ENCODE assay signal across 30 cellular contexts in the genomic region with DNA sequence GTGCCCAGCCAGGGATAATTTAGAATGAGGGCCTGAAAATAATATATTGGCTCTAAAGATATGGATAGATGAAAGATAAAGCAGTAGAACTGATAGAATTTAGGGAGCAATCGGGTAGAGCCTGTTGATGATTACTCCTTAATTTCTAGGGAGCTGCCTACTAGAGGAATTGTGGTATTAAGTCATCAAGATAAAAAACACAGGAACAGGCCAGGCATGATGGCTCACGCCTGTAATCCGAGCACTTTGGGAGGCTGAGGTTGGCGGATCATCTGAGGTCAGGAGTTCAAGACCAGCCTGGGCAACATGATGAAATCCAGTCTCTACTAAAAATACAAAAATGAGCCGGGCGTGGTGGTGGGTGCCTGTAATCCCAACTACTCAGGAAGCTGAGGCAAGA.
A peak's percentile ranks its signal among the peaks of the same experiment; 100 is the strongest.
DNase-seq lines count a peak whose midpoint lies in the region; ATAC-seq and TF ChIP-seq lines count a peak whose summit lies in the region.
"Had no signal": no experiment of that assay in that cellular context is flagged by ENCODE, and none has a peak within 500 bp of the region (broad histone marks: within the 10 kb centered on the region; RNA-seq: fewer than 3 reads in every experiment).

No MANE protein-coding gene starts in this region.

- no peak overlapping the region for H3K27ac ChIP-seq in fibroblast of lung (ENCODE audit: insufficient read depth, low read length)
- H3K27ac ChIP-seq: 22Rv1, coronary artery, esophagus squamous epithelium, heart right ventricle, neutrophil, psoas muscle, SJSA1, stomach, transverse colon had no signal

- H3K79me2 ChIP-seq in fibroblast of lung (ENCODE audit: control insufficient read depth, insufficient read depth, low read length): no peaks in the 10 kb centered on the region

- H3K4me1 Mint-ChIP-seq in activated CD8-positive, alpha-beta T cell treated with anti-CD3 and anti-CD28 coated beads for 36 hours (ENCODE audit: low read depth): peaks cover 3% of the 10 kb centered on the region
- H3K4me1 Mint-ChIP-seq in activated naive CD4-positive, alpha-beta T cell treated with anti-CD3 and anti-CD28 coated beads, Interleukin-2, amount 10 ng/mL, durations not matched to agents 7 days and 5 days: peaks cover 9% of the 10 kb centered on the region
- H3K4me1 Mint-ChIP-seq: memory B cell had no signal

- no peak overlapping the region for H3K4me2 ChIP-seq in fibroblast of lung (ENCODE audit: extremely low read depth, insufficient read depth, low read length)

- intact Hi-C loops in activated CD8-positive, alpha-beta T cell treated with anti-CD3 and anti-CD28 coated beads for 36 hours (cut with micrococcal nuclease): no loop called here

- peaks cover 9% of the 10 kb centered on the region for H3K36me3 Mint-ChIP-seq in activated CD8-positive, alpha-beta T cell treated with anti-CD3 and anti-CD28 coated beads for 36 hours (ENCODE audit: low read depth)
- peaks cover 12% of the 10 kb centered on the region for H3K36me3 Mint-ChIP-seq in activated naive CD4-positive, alpha-beta T cell treated with anti-CD3 and anti-CD28 coated beads, Interleukin-2, amount 10 ng/mL, durations not matched to agents 7 days and 5 days

- no peaks in the 10 kb centered on the region for H3K36me3 ChIP-seq in fibroblast of lung (ENCODE audit: control insufficient read depth, insufficient read depth, low read length)

- no peaks in the 10 kb centered on the region for H3K9me3 Mint-ChIP-seq in activated CD8-positive, alpha-beta T cell treated with anti-CD3 and anti-CD28 coated beads for 36 hours
- H3K9me3 Mint-ChIP-seq in activated naive CD4-positive, alpha-beta T cell treated with anti-CD3 and anti-CD28 coated beads, Interleukin-2, amount 10 ng/mL, durations not matched to agents 7 days and 5 days: no peaks in the 10 kb centered on the region
- H3K9me3 Mint-ChIP-seq: activated T-cell treated with anti-CD3 and anti-CD28 coated beads, Interleukin-2, amount 50 U/mL, for 24 hours; CD4-positive, alpha-beta T cell; effector memory CD8-positive, alpha-beta T cell; memory B cell had no signal

- H3K4me1 ChIP-seq in fibroblast of lung (ENCODE audit: control insufficient read depth, extremely low read depth, insufficient read depth, low read length): no peaks in the 10 kb centered on the region
- H3K4me1 ChIP-seq: esophagus squamous epithelium, heart right ventricle, psoas muscle, SJSA1, stomach, transverse colon had no signal

- H3K27me3 Mint-ChIP-seq in activated CD8-positive, alpha-beta T cell treated with anti-CD3 and anti-CD28 coated beads for 36 hours: no peaks in the 10 kb centered on the region
- H3K27me3 Mint-ChIP-seq in activated naive CD4-positive, alpha-beta T cell treated with anti-CD3 and anti-CD28 coated beads, Interleukin-2, amount 10 ng/mL, durations not matched to agents 7 days and 5 days: no peaks in the 10 kb centered on the region
- H3K27me3 Mint-ChIP-seq: activated T-cell treated with anti-CD3 and anti-CD28 coated beads, Interleukin-2, amount 50 U/mL, for 24 hours; CD4-positive, alpha-beta T cell; effector memory CD8-positive, alpha-beta T cell; memory B cell had no signal

- H3K4me3 ChIP-seq in fibroblast of lung (replicated peaks in 1 of 4; ENCODE audit: control extremely low read depth in 1 of 4, insufficient read depth in 1 of 4, low read depth in 3 of 4, low read length in 4 of 4): no peak overlapping the region
- H3K4me3 ChIP-seq: coronary artery, esophagus squamous epithelium, heart right ventricle, psoas muscle, SJSA1, stomach, transverse colon had no signal

- H3K9ac ChIP-seq in fibroblast of lung (ENCODE audit: insufficient read depth, low read length): no peak overlapping the region

- H3K27me3 ChIP-seq in fibroblast of lung (ENCODE audit: control insufficient read depth, insufficient read depth, low read length): no peaks in the 10 kb centered on the region
- H3K27me3 ChIP-seq: esophagus squamous epithelium, heart right ventricle, neutrophil, SJSA1, stomach, transverse colon had no signal

- no peak overlapping the region for H2AFZ ChIP-seq in fibroblast of lung (ENCODE audit: low read length)

- H3K4me3 Mint-ChIP-seq in activated CD8-positive, alpha-beta T cell treated with anti-CD3 and anti-CD28 coated beads for 36 hours: no peak overlapping the region
- H3K4me3 Mint-ChIP-seq in activated naive CD4-positive, alpha-beta T cell treated with anti-CD3 and anti-CD28 coated beads, Interleukin-2, amount 10 ng/mL, durations not matched to agents 7 days and 5 days: no peak overlapping the region
- H3K4me3 Mint-ChIP-seq: activated T-cell treated with anti-CD3 and anti-CD28 coated beads, Interleukin-2, amount 50 U/mL, for 24 hours; CD4-positive, alpha-beta T cell; effector memory CD8-positive, alpha-beta T cell; memory B cell had no signal

- TF ChIP-seq CTCF in fibroblast of lung (conservative IDR thresholded peaks at IDR 0.05 in 1 of 2, IDR thresholded peaks at IDR 0.05 in 1 of 2; ENCODE audit: low read depth in 1 of 2, low read length in 2 of 2): no peak
- TF ChIP-seq CTCF in activated CD8-positive, alpha-beta T cell treated with anti-CD3 and anti-CD28 coated beads for 36 hours (IDR thresholded peaks at IDR 0.05): no peak

- DNase-seq in NCI-H2171 treated with DMSO at 0.1 percent for 48 hours (lab: John Stamatoyannopoulos, UW): peak; percentile 4
- no peak for DNase-seq in NCI-H2171 (lab: John Stamatoyannopoulos, UW)
- peak; percentile 22 for DNase-seq in RPMI7951 (ENCODE audit: low read depth)
- DNase-seq in fibroblast of lung (ENCODE audit: low read depth in 2 of 2): peak; percentile 21 to 56
- DNase-seq in activated CD8-positive, alpha-beta T cell treated with anti-CD3 and anti-CD28 coated beads for 36 hours: no peak
- no peak for DNase-seq in SIG-M5 treated with dmso at 0.1 percent for 504 hours (lab: John Stamatoyannopoulos, UW; ENCODE audit: unreplicated experiment)
- DNase-seq in activated naive CD4-positive, alpha-beta T cell treated with anti-CD3 and anti-CD28 coated beads, Interleukin-2, amount 10 ng/mL, durations not matched to agents 7 days and 5 days: no peak
- DNase-seq: activated gamma-delta T cell treated with Interleukin-2 at 50 U/mL for 16 hours; activated T-cell treated with anti-CD3 and anti-CD28 coated beads, Interleukin-2, amount 50 U/mL, for 24 hours; CD4-positive, alpha-beta T cell; effector memory CD8-positive, alpha-beta T cell; esophagus squamous epithelium; GDM1; GOT3; heart right ventricle; MM.1S; NCI-H1436 treated with DMSO at 0.1 percent for 48 hours; NCI-H2107; NCI-H524 treated with DMSO at 0.1 percent for 48 hours; psoas muscle; stimulated activated CD8-positive, alpha-beta memory T cell treated with anti-CD3 and anti-CD28 coated beads, Interleukin-4, amount 100 ng/mL, for 48 hours; stomach; T-helper 1 cell; transverse colon had no signal

- no peak overlapping the region for H3K27ac Mint-ChIP-seq in activated CD8-positive, alpha-beta T cell treated with anti-CD3 and anti-CD28 coated beads for 36 hours
- H3K27ac Mint-ChIP-seq in activated naive CD4-positive, alpha-beta T cell treated with anti-CD3 and anti-CD28 coated beads, Interleukin-2, amount 10 ng/mL, durations not matched to agents 7 days and 5 days: no peak overlapping the region
- H3K27ac Mint-ChIP-seq: activated T-cell treated with anti-CD3 and anti-CD28 coated beads, Interleukin-2, amount 50 U/mL, for 24 hours; CD4-positive, alpha-beta T cell; memory B cell had no signal

- H4K20me1 ChIP-seq in fibroblast of lung (ENCODE audit: control insufficient read depth, extremely low read depth, insufficient read depth, low read length): no peaks in the 10 kb centered on the region

- CTCF ChIA-PET in activated CD8-positive, alpha-beta T cell treated with anti-CD3 and anti-CD28 coated beads for 36 hours (lab: Charles Lee): interaction anchor here (1.6 to 3.7 kb wide), 2 partner anchors 11 to 19 kb away, joined by 3 to 20 read pairs; no protein-coding TSS in a partner anchor
- CTCF ChIA-PET in activated naive CD4-positive, alpha-beta T cell treated with anti-CD3 and anti-CD28 coated beads, Interleukin-2, amount 10 ng/mL, durations not matched to agents 7 days and 5 days (lab: Charles Lee): interaction anchor here (1.4 kb wide), 1 partner anchor 11 kb away, joined by 7 read pairs; no protein-coding TSS in a partner anchor

- POLR2A ChIA-PET in activated CD8-positive, alpha-beta T cell treated with anti-CD3 and anti-CD28 coated beads for 36 hours (lab: Charles Lee): no interaction called here

- no peak for ATAC-seq in activated CD8-positive, alpha-beta T cell treated with anti-CD3 and anti-CD28 coated beads for 36 hours
- ATAC-seq in GM18511 (IDR thresholded peaks at IDR 0.05; ENCODE audit: unreplicated experiment): no peak
- ATAC-seq: effector memory CD8-positive, alpha-beta T cell; heart right ventricle; psoas muscle had no signal

- no peaks in the 10 kb centered on the region for H3K9me3 ChIP-seq in fibroblast of lung (ENCODE audit: control insufficient read depth, insufficient read depth, low read depth, low read length)
- H3K9me3 ChIP-seq: esophagus squamous epithelium, heart right ventricle, neutrophil, psoas muscle, SJSA1, stomach, transverse colon had no signal

Comparison
In these comparisons a context has a peak if more than half of its experiments do, and no peak if none do; other contexts are left out.
1. DNase-seq: peak in NCI-H2171 treated with DMSO at 0.1 percent for 48 hours (single experiment), RPMI7951 (single experiment) and fibroblast of lung (2 of 2); none in NCI-H2171 (single experiment), activated CD8-positive, alpha-beta T cell treated with anti-CD3 and anti-CD28 coated beads for 36 hours (single experiment), SIG-M5 treated with dmso at 0.1 percent for 504 hours (single experiment) and activated naive CD4-positive, alpha-beta T cell treated with anti-CD3 and anti-CD28 coated beads, Interleukin-2, amount 10 ng/mL, durations not matched to agents 7 days and 5 days (single experiment).